35 cellular contexts compared by ENCODE assay signal in genomic region chr7:83807770-83808169, GRCh38.
"Had no signal": no experiment of that assay in that cellular context is flagged by ENCODE, and none has a peak within 500 bp of the region (broad histone marks: within the 10 kb centered on the region; RNA-seq: fewer than 3 reads in every experiment).

No MANE protein-coding gene starts in this region.

- H3K36me3 Mint-ChIP-seq: activated naive CD4-positive, alpha-beta T cell treated with anti-CD3 and anti-CD28 coated beads, Interleukin-2, amount 10 ng/mL, durations not matched to agents 7 days and 5 days; activated naive CD8-positive, alpha-beta T cell; brain; WTC11 had no signal

- H3K27me3 ChIP-seq: Peyer's patch, SJSA1 had no signal

- H3K27me3 Mint-ChIP-seq: activated CD4-positive, alpha-beta T cell treated with anti-CD3 and anti-CD28 coated beads for 36 hours; activated CD4-positive, alpha-beta T cell treated with anti-CD3 and anti-CD28 coated beads, Interleukin-2, amount 10 ng/mL, durations not matched to agents 7 days and 5 days; activated naive CD4-positive, alpha-beta T cell treated with anti-CD3 and anti-CD28 coated beads, Interleukin-2, amount 10 ng/mL, durations not matched to agents 7 days and 5 days; activated naive CD8-positive, alpha-beta T cell; activated naive CD8-positive, alpha-beta T cell treated with anti-CD3 and anti-CD28 coated beads, Interleukin-2, amount 50 U/mL, for 24 hours had no signal

- H3K36me3 ChIP-seq: Peyer's patch, SJSA1 had no signal

- H3K9me3 Mint-ChIP-seq: activated naive CD4-positive, alpha-beta T cell treated with anti-CD3 and anti-CD28 coated beads, Interleukin-2, amount 10 ng/mL, durations not matched to agents 7 days and 5 days; activated naive CD8-positive, alpha-beta T cell treated with anti-CD3 and anti-CD28 coated beads, Interleukin-2, amount 50 U/mL, for 24 hours; T-helper 2 cell treated with Interferon-gamma antibody and Interleukin-4, amounts not matched to agents 5 μg/mL and 100 μg/mL, for 36 hours had no signal

- ATAC-seq: activated CD4-positive, alpha-beta T cell treated with anti-CD3 and anti-CD28 coated beads for 36 hours; activated CD4-positive, CD25-positive, alpha-beta regulatory T cell treated with anti-CD3 and anti-CD28 coated beads, Interleukin-2, amount 50 U/mL, for 24 hours; activated naive CD8-positive, alpha-beta T cell treated with anti-CD3 and anti-CD28 coated beads, Interleukin-2, amount 50 U/mL, for 24 hours; PC-3; WTC11 had no signal

- H3K27ac Mint-ChIP-seq: activated CD4-positive, alpha-beta T cell treated with anti-CD3 and anti-CD28 coated beads for 36 hours; activated CD4-positive, alpha-beta T cell treated with anti-CD3 and anti-CD28 coated beads, Interleukin-2, amount 10 ng/mL, durations not matched to agents 7 days and 5 days; activated naive CD4-positive, alpha-beta T cell treated with anti-CD3 and anti-CD28 coated beads, Interleukin-2, amount 10 ng/mL, durations not matched to agents 7 days and 5 days; activated naive CD8-positive, alpha-beta T cell; activated naive CD8-positive, alpha-beta T cell treated with anti-CD3 and anti-CD28 coated beads, Interleukin-2, amount 50 U/mL, for 24 hours; brain; T-helper 1 cell treated with Interleukin-12 subunit alpha and Interleukin-12 subunit beta and Interleukin-4 antibody, amounts not matched to agents 30 μg/mL and 1 μg/mL, for 36 hours; T-helper 2 cell treated with Interferon-gamma antibody and Interleukin-4, amounts not matched to agents 5 μg/mL and 100 μg/mL, for 36 hours; WTC11 had no signal

- H3K27ac ChIP-seq: Peyer's patch, SJSA1 had no signal

- DNase-seq: activated CD4-positive, alpha-beta T cell treated with anti-CD3 and anti-CD28 coated beads for 36 hours; activated CD4-positive, alpha-beta T cell treated with anti-CD3 and anti-CD28 coated beads, Interleukin-2, amount 10 ng/mL, durations not matched to agents 7 days and 5 days; activated CD4-positive, alpha-beta T cell treated with anti-CD3 and anti-CD28 coated beads, Interleukin-2, amount 50 U/mL, for 48 hours; activated CD8-positive, alpha-beta memory T cell treated with anti-CD3 and anti-CD28 coated beads, Interleukin-2, amount 50 U/mL, for 48 hours; activated effector memory CD4-positive, alpha-beta T cell treated with Interleukin-2 at 50 U/mL for 16 hours; activated naive CD4-positive, alpha-beta T cell treated with anti-CD3 and anti-CD28 coated beads, Interleukin-2, amount 10 ng/mL, durations not matched to agents 7 days and 5 days; activated naive CD8-positive, alpha-beta T cell treated with anti-CD3 and anti-CD28 coated beads, Interleukin-2, amount 50 U/mL, for 24 hours; activated T-cell treated with anti-CD3 and anti-CD28 coated beads, Interleukin-2, amount 50 U/mL, for 48 hours; anterior cingulate cortex; caudate nucleus; cerebellar nuclear complex; NCI-H1092 treated with DMSO at 0.1 percent for 48 hours; NCI-H1417; NCI-H146; NCI-H187; NCI-H2029 treated with DMSO at 0.1 percent for 48 hours; NCI-H2107; NCI-H2171; NCI-H510A; NCI-H526; NCI-H748 treated with DMSO at 0.1 percent for 48 hours; NK-92 treated with Interleukin-12 subunit alpha and Interleukin-12 subunit beta, amount 100 ng/mL, for 24 hours; PC-3; Peyer's patch; RPMI8226; SHP77 treated with DMSO at 0.1 percent for 48 hours had no signal

- H3K4me1 ChIP-seq: Peyer's patch, SJSA1 had no signal

- H3K4me3 ChIP-seq: Peyer's patch, SJSA1 had no signal

- FAIRE-seq: bronchial epithelial cell, TTC549 had no signal

- H3K4me1 Mint-ChIP-seq: activated CD4-positive, alpha-beta T cell treated with anti-CD3 and anti-CD28 coated beads for 36 hours; activated CD4-positive, alpha-beta T cell treated with anti-CD3 and anti-CD28 coated beads, Interleukin-2, amount 10 ng/mL, durations not matched to agents 7 days and 5 days; activated naive CD4-positive, alpha-beta T cell treated with anti-CD3 and anti-CD28 coated beads, Interleukin-2, amount 10 ng/mL, durations not matched to agents 7 days and 5 days; activated naive CD8-positive, alpha-beta T cell treated with anti-CD3 and anti-CD28 coated beads, Interleukin-2, amount 50 U/mL, for 24 hours; WTC11 had no signal

- H3K4me3 Mint-ChIP-seq: activated CD4-positive, alpha-beta T cell treated with anti-CD3 and anti-CD28 coated beads for 36 hours; activated CD4-positive, alpha-beta T cell treated with anti-CD3 and anti-CD28 coated beads, Interleukin-2, amount 10 ng/mL, durations not matched to agents 7 days and 5 days; activated naive CD4-positive, alpha-beta T cell treated with anti-CD3 and anti-CD28 coated beads, Interleukin-2, amount 10 ng/mL, durations not matched to agents 7 days and 5 days; activated naive CD8-positive, alpha-beta T cell; activated naive CD8-positive, alpha-beta T cell treated with anti-CD3 and anti-CD28 coated beads, Interleukin-2, amount 50 U/mL, for 24 hours; brain; T-helper 1 cell treated with Interleukin-12 subunit alpha and Interleukin-12 subunit beta and Interleukin-4 antibody, amounts not matched to agents 30 μg/mL and 1 μg/mL, for 36 hours; T-helper 2 cell treated with Interferon-gamma antibody and Interleukin-4, amounts not matched to agents 5 μg/mL and 100 μg/mL, for 36 hours; WTC11 had no signal

- H3K9me3 ChIP-seq: Peyer's patch, SJSA1 had no signal
